ENCODE assay signal across 1 cellular context in the genomic region with DNA sequence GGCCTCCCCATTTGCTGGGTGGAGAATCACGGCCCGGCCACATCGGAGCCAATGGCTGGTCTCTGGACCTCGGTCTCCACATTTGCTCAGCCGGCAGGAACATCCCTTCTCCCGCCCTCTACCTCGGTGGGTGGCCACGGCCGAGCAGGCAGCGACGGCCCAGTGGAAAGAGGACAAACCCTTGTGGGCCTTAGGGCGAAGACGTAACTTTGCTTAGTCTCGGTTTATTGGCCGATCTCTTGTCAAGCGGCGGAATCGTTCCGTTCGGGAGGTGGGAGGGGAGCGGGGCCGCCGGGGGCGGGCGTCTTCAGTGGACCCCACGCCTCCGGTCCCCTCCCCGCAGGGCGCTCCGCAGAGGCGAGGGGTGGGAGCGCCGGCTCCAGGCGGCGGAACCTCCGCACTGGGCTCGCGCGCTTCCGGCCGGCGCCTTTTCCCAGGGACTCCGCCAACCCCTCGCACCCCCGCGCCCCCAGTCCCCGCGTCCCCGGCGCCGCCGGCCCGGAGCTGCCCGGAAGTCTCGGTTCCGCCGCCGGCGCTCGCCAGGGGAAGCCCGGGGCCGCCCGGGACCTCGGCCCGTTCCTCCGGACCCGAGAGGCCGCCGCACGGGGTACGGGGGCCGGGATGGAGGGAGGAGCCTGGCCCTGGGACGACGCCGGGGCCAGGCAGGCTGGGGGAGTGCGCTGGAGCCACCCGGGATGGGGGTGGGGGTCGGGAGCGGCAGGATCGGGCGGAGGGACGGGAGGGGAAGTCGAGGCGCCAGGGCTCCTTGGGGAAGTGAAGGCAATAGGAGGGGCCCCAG.
A peak's percentile ranks its signal among the peaks of the same experiment; 100 is the strongest.
TF ChIP-seq lines count a peak whose summit lies in the region.

A gene with protein sequence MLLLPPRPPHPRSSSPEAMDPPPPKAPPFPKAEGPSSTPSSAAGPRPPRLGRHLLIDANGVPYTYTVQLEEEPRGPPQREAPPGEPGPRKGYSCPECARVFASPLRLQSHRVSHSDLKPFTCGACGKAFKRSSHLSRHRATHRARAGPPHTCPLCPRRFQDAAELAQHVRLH (plus strand): TSS at position 426 of the 799 bp plus-strand sequence. CDS start 1,507 bp downstream, outside the sequence.

TF ChIP-seq in HepG2, 621 proteins besides CTCF, POLR2A, EP300 and RAD21 (continued from another document):
- TF ChIP-seq ZMYM2 (CRISPR knock-in tag; IDR thresholded peaks at IDR 0.05) (no peak), HNRNPK (IDR thresholded peaks at IDR 0.05; ENCODE audit: low read depth, low read length, poor library complexity, severe bottlenecking) (peak; percentile 82), PHF8 (CRISPR knock-in tag; IDR thresholded peaks at IDR 0.05) (peak; percentile 20; the same call in 1 of the 2 replicates), TCF12 (IDR thresholded peaks at IDR 0.05) (no peak), TCF12 (CRISPR knock-in tag; IDR thresholded peaks at IDR 0.05) (no peak), ZNF605 (CRISPR knock-in tag; IDR thresholded peaks at IDR 0.05) (peak; percentile 34; the same call in 1 of the 2 replicates), SRSF9 (IDR thresholded peaks at IDR 0.05; ENCODE audit: borderline replicate concordance, insufficient read depth, low read depth, low read length, poor library complexity, severe bottlenecking) (no peak)
